ENCODE assay signal across 1 cellular context in the genomic region with DNA sequence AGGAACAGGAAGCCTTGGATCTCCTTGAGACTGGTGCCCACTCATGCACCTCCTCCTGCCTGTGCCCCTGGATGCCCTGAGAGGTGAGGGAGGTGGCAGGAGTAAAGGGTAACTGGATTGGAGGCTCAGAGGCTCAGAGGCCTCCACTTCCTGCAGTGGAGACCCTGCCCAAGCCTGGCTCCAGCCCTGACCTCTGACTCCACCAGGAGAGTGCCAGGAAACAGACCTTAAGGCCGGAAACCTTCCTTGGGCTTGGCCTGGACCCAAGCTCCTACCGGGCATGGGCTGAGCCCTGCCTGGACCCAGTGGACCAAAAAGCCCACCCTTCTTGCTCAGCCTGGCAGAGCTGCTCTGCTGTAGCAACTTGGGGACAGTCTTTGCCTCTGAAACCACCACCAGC.
TF ChIP-seq lines count a peak whose summit lies in the region.

No MANE protein-coding gene starts in this region.

TF ChIP-seq in IMR-90, 13 proteins besides CTCF, POLR2A, EP300 and RAD21:
- TF ChIP-seq CEBPB (IDR thresholded peaks at IDR 0.05; ENCODE audit: low read depth, low read length) (no peak), NFE2L2 (IDR thresholded peaks at IDR 0.05; ENCODE audit: low read depth, low read length) (no peak), RFX5 (IDR thresholded peaks at IDR 0.05; ENCODE audit: low read depth, low read length) (no peak), FOS (IDR thresholded peaks at IDR 0.05; ENCODE audit: low read depth, low read length) (no peak), RCOR1 (IDR thresholded peaks at IDR 0.05; ENCODE audit: insufficient replicate concordance, low read length) (no peak), CHD1 (IDR thresholded peaks at IDR 0.05; ENCODE audit: low read depth, low read length) (no peak), MXI1 (IDR thresholded peaks at IDR 0.05; ENCODE audit: borderline replicate concordance, low read depth, low read length) (no peak), SMC3 (IDR thresholded peaks at IDR 0.05; ENCODE audit: low read depth, low read length) (no peak), BHLHE40 (IDR thresholded peaks at IDR 0.05; ENCODE audit: low read depth, low read length) (no peak), MAZ (IDR thresholded peaks at IDR 0.05; ENCODE audit: borderline replicate concordance, low read depth, low read length) (no peak), MAFK (IDR thresholded peaks at IDR 0.05; ENCODE audit: low read depth, low read length) (no peak)
- TF ChIP-seq, protein P1, sequence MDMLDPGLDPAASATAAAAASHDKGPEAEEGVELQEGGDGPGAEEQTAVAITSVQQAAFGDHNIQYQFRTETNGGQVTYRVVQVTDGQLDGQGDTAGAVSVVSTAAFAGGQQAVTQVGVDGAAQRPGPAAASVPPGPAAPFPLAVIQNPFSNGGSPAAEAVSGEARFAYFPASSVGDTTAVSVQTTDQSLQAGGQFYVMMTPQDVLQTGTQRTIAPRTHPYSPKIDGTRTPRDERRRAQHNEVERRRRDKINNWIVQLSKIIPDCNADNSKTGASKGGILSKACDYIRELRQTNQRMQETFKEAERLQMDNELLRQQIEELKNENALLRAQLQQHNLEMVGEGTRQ (IDR thresholded peaks at IDR 0.05; ENCODE audit: low read depth, low read length): no peak
- TF ChIP-seq, protein P2, sequence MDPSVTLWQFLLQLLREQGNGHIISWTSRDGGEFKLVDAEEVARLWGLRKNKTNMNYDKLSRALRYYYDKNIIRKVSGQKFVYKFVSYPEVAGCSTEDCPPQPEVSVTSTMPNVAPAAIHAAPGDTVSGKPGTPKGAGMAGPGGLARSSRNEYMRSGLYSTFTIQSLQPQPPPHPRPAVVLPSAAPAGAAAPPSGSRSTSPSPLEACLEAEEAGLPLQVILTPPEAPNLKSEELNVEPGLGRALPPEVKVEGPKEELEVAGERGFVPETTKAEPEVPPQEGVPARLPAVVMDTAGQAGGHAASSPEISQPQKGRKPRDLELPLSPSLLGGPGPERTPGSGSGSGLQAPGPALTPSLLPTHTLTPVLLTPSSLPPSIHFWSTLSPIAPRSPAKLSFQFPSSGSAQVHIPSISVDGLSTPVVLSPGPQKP (IDR thresholded peaks at IDR 0.05; ENCODE audit: borderline replicate concordance, low read depth, low read length): no peak
TF ChIP-seq in IMR-90: peak in this region for 0.
